Comparison of ENCODE assay signal across 8 cellular contexts in the genomic region with DNA sequence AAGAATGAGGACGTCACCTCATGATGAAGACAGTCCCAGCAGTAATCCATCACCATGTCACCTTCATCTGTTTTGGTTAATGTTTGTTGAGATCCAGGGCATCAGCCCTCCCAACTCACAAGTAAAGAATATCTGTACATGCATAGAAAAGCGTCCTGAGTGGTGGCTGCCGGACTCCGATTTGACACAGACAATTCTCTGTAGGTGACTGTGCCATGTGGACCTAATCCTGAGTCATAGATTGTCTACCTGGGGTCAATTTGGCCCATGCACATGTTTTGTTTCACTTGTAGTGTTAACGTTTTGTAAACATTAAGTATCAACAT.
DNase-seq lines count a peak whose midpoint lies in the region; ATAC-seq lines count a peak whose summit lies in the region.

No MANE protein-coding gene starts in this region.

- peak; percentile 8 for ATAC-seq in GM18873 (IDR thresholded peaks at IDR 0.05; ENCODE audit: low FRiP score, unreplicated experiment)
- peak; percentile 29 for ATAC-seq in GM21529 (IDR thresholded peaks at IDR 0.05; ENCODE audit: unreplicated experiment)
- peak; percentile 28 for ATAC-seq in HG03378 (IDR thresholded peaks at IDR 0.05; ENCODE audit: unreplicated experiment)
- peak; percentile 19 for ATAC-seq in left lobe of liver

- intact Hi-C loops in posterior cingulate gyrus (cut with DNase I): loop anchor here (1.0 to 5.0 kb wide), 2 partner anchors 169 to 370 kb away; a partner anchor contains a TSS

- DNase-seq in left lobe of liver (ENCODE audit: low spot score) (no peak), islet precursor cell (no peak), NCI-H2171 treated with DMSO at 0.1 percent for 48 hours (lab: John Stamatoyannopoulos, UW) (no peak), posterior cingulate gyrus (no peak), iPS-NIHi7 (ENCODE audit: extremely low spot score) (no peak)
